ENCODE assay signal across 23 cellular contexts in genomic region chr9:134531251-134531970, GRCh38.
DNase-seq lines count a peak whose midpoint lies in the region; FAIRE-seq and TF ChIP-seq lines count a peak whose summit lies in the region.
"Had no signal": no experiment of that assay in that cellular context is flagged by ENCODE, and none has a peak within 500 bp of the region (broad histone marks: within the 10 kb centered on the region; RNA-seq: fewer than 3 reads in every experiment).

No MANE protein-coding gene starts in this region.

- peaks cover 0 to 25% (median 0%) of the 10 kb centered on the region in 3 donors for H3K27me3 ChIP-seq in stomach
- H3K27me3 ChIP-seq: BLaER1 had no signal

- H3K36me3 ChIP-seq in stomach, result no peaks in the 10 kb centered on the region

- no peak for FAIRE-seq in urothelium cell line (lab: Jason Lieb, UNC)
- FAIRE-seq: GM12892 had no signal

- peaks cover 7 to 19% (median 15%) of the 10 kb centered on the region in 4 donors for H3K9me3 ChIP-seq in stomach

- no peak overlapping the region for H3K27ac ChIP-seq in stomach
- H3K27ac ChIP-seq: BLaER1 had no signal

- WGBS in stomach, 5 donors, result 60 to 69% (median 62%) methylated on average over 8 to 9 of the region's 9 CpGs

- no peak for TF ChIP-seq POLR2A in stomach (IDR thresholded peaks at IDR 0.05)

- H3K4me1 ChIP-seq in stomach, result peaks cover 0 to 16% (median 0%) of the 10 kb centered on the region in 4 donors

- H3K4me3 ChIP-seq in AG10803 (ENCODE audit: low read length), result no peak overlapping the region
- no peak overlapping the region for H3K4me3 ChIP-seq in fibroblast of villous mesenchyme (ENCODE audit: low read depth, low read length)
- H3K4me3 ChIP-seq in stomach, result no peak overlapping the region
- H3K4me3 ChIP-seq: BLaER1 had no signal

- TF ChIP-seq CTCF in AG10803 (conservative IDR thresholded peaks at IDR 0.05; ENCODE audit: low read length) (peak; percentile 57), fibroblast of villous mesenchyme (IDR thresholded peaks at IDR 0.05; ENCODE audit: insufficient read depth, low read depth, low read length) (peak; percentile 13), stomach (IDR thresholded peaks at IDR 0.05) (no peak)

- no peak for TF ChIP-seq EP300 in stomach (IDR thresholded peaks at IDR 0.05)

- DNase-seq in AG10803 (ENCODE audit: low read depth) (peak; percentile 70), amniotic epithelial cell (ENCODE audit: low read depth) (peak; percentile 76), fibroblast of villous mesenchyme (ENCODE audit: low read depth) (peak; percentile 53), stomach (peak; percentile 9), A172 (ENCODE audit: low spot score) (no peak), urothelium cell line (ENCODE audit: low spot score) (no peak), SIG-M5 (lab: John Stamatoyannopoulos, UW) (no peak)
- DNase-seq in stimulated activated CD4-positive, alpha-beta T cell treated with anti-CD3 and anti-CD28 coated beads, Interleukin-15, amount 100 ng/mL, for 24 hours, result no peak
- DNase-seq: ACHN; Calu3; CD4-positive, alpha-beta memory T cell; KG1; MV-4-11; NCI-H1417; NCI-H187; NCI-H2107; NCI-H510A treated with DMSO at 0.1 percent for 48 hours; NCI-H774; PC-3; RPMI8226; SHP77 treated with DMSO at 0.1 percent for 48 hours had no signal

- intact Hi-C loops in stomach (cut with DNase I; ENCODE audit: low total_unique reads), result no loop called here

Comparison
In these comparisons a context has a peak if more than half of its experiments do, and no peak if none do; other contexts are left out.
1. DNase-seq: peak in AG10803 (single experiment), amniotic epithelial cell (single experiment), fibroblast of villous mesenchyme (single experiment) and stomach (single experiment); none in stimulated activated CD4-positive, alpha-beta T cell treated with anti-CD3 and anti-CD28 coated beads, Interleukin-15, amount 100 ng/mL, for 24 hours (single experiment), A172 (single experiment), urothelium cell line (single experiment) and SIG-M5 (single experiment).
2. CTCF ChIP-seq: peak in AG10803 (single experiment) and fibroblast of villous mesenchyme (single experiment); none in stomach (0 of 7).